Comparison of ENCODE assay signal across 10 cellular contexts in the genomic region with DNA sequence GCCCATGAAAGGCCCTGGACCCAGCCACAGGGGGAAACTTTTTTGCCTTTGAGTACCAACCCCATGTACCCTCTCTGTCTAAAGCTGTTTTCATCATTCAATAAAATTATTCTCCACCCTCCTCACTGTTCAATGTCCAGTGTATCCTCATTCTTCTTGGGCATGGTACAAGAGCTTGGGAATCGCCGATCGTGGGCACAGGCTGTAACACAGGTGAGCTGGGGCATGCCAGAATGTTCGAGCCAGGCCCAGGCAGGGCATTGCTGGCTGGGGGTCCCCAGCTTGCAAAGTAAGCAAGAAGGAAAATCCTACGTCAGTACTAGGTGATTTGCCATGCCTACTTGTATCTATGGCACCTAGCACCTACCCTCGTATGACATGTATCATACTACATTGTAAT.
"Had no signal": no experiment of that assay in that cellular context is flagged by ENCODE, and none has a peak within 500 bp of the region (broad histone marks: within the 10 kb centered on the region; RNA-seq: fewer than 3 reads in every experiment).

No MANE protein-coding gene starts in this region.

- DNase-seq: GM23248, GOT3, H7, H9, HCEC 1CT, HFFc6 had no signal

- H3K27ac ChIP-seq: GM23248 had no signal

- H3K36me3 ChIP-seq: HAP-1 had no signal

- H3K9me3 ChIP-seq: HAP-1 had no signal

- H3K9ac ChIP-seq: GM23248 had no signal

- H3K4me2 ChIP-seq: GM23338 had no signal

- FAIRE-seq: H54 had no signal

- H2AFZ ChIP-seq: GM23248, GM23338 had no signal

- ATAC-seq: GM23338, HCT116 had no signal

- H3K4me1 ChIP-seq: HAP-1 had no signal

- H3K4me3 ChIP-seq: GM23248, GM23338, HAP-1 had no signal
